1 cellular context compared by ENCODE assay signal in the genomic region with DNA sequence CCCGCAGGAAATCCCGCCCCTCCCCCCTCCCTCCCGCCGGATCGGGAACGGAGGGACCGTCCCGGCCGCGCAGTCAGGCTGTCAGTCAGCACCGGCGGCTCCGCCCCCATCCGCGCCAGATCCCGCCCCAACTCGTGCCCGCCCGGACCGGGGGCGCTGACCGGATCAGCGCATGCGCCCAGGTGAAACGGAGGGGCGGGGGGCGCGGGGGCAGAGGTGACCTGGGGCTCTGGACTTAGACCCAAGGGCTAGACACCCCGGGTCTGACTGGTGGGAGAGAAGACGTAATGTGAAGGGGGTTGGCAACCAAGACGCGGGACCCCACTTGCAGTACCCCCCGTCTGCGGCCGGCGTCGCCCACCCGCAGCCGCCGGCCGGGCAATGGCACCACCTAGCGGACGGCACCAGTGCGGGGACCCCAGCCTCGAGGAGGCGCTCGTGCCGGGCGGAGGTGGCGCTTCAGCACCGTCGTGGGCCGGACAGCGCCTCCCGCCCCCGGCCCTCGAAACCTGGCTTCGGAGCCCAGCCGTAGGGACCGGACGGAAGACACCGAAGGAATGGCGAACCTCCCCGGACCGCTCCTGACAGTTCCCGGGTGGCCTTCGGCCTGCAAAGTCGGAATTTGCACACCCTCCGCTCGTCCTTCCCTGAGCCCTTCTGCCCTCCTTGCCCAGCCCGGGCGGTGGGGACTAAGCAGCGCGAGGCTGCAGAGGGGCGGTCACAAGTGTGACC.
A peak's percentile ranks its signal among the peaks of the same experiment; 100 is the strongest.
TF ChIP-seq lines count a peak whose summit lies in the region.

A gene with protein sequence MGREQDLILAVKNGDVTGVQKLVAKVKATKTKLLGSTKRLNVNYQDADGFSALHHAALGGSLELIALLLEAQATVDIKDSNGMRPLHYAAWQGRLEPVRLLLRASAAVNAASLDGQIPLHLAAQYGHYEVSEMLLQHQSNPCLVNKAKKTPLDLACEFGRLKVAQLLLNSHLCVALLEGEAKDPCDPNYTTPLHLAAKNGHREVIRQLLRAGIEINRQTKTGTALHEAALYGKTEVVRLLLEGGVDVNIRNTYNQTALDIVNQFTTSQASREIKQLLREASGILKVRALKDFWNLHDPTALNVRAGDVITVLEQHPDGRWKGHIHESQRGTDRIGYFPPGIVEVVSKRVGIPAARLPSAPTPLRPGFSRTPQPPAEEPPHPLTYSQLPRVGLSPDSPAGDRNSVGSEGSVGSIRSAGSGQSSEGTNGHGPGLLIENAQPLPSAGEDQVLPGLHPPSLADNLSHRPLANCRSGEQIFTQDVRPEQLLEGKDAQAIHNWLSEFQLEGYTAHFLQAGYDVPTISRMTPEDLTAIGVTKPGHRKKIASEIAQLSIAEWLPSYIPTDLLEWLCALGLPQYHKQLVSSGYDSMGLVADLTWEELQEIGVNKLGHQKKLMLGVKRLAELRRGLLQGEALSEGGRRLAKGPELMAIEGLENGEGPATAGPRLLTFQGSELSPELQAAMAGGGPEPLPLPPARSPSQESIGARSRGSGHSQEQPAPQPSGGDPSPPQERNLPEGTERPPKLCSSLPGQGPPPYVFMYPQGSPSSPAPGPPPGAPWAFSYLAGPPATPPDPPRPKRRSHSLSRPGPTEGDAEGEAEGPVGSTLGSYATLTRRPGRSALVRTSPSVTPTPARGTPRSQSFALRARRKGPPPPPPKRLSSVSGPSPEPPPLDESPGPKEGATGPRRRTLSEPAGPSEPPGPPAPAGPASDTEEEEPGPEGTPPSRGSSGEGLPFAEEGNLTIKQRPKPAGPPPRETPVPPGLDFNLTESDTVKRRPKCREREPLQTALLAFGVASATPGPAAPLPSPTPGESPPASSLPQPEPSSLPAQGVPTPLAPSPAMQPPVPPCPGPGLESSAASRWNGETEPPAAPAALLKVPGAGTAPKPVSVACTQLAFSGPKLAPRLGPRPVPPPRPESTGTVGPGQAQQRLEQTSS (N-terminal part only) (minus strand): TSS at position 15 of the 732 bp plus-strand sequence. CDS start 1,733 bp downstream, outside the sequence.

TF ChIP-seq in HepG2, 621 proteins besides CTCF, POLR2A, EP300 and RAD21 (continued from another document and continues in another):
- TF ChIP-seq, protein P1, sequence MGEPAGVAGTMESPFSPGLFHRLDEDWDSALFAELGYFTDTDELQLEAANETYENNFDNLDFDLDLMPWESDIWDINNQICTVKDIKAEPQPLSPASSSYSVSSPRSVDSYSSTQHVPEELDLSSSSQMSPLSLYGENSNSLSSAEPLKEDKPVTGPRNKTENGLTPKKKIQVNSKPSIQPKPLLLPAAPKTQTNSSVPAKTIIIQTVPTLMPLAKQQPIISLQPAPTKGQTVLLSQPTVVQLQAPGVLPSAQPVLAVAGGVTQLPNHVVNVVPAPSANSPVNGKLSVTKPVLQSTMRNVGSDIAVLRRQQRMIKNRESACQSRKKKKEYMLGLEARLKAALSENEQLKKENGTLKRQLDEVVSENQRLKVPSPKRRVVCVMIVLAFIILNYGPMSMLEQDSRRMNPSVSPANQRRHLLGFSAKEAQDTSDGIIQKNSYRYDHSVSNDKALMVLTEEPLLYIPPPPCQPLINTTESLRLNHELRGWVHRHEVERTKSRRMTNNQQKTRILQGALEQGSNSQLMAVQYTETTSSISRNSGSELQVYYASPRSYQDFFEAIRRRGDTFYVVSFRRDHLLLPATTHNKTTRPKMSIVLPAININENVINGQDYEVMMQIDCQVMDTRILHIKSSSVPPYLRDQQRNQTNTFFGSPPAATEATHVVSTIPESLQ (CRISPR knock-in tag; conservative IDR thresholded peaks at IDR 0.05): peak; percentile 96; the same call in 1 of the 2 replicates
- TF ChIP-seq ZNF17 (CRISPR knock-in tag; IDR thresholded peaks at IDR 0.05): no peak
- TF ChIP-seq NCOA2 (CRISPR knock-in tag; IDR thresholded peaks at IDR 0.05): peak; percentile 54
- no peak for TF ChIP-seq ARNT (IDR thresholded peaks at IDR 0.05)
- TF ChIP-seq, protein P2, sequence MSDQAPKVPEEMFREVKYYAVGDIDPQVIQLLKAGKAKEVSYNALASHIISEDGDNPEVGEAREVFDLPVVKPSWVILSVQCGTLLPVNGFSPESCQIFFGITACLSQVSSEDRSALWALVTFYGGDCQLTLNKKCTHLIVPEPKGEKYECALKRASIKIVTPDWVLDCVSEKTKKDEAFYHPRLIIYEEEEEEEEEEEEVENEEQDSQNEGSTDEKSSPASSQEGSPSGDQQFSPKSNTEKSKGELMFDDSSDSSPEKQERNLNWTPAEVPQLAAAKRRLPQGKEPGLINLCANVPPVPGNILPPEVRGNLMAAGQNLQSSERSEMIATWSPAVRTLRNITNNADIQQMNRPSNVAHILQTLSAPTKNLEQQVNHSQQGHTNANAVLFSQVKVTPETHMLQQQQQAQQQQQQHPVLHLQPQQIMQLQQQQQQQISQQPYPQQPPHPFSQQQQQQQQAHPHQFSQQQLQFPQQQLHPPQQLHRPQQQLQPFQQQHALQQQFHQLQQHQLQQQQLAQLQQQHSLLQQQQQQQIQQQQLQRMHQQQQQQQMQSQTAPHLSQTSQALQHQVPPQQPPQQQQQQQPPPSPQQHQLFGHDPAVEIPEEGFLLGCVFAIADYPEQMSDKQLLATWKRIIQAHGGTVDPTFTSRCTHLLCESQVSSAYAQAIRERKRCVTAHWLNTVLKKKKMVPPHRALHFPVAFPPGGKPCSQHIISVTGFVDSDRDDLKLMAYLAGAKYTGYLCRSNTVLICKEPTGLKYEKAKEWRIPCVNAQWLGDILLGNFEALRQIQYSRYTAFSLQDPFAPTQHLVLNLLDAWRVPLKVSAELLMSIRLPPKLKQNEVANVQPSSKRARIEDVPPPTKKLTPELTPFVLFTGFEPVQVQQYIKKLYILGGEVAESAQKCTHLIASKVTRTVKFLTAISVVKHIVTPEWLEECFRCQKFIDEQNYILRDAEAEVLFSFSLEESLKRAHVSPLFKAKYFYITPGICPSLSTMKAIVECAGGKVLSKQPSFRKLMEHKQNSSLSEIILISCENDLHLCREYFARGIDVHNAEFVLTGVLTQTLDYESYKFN (CRISPR knock-in tag; conservative IDR thresholded peaks at IDR 0.05): peak; percentile 54
- TF ChIP-seq ZNF460 (CRISPR knock-in tag; IDR thresholded peaks at IDR 0.05; ENCODE audit: borderline replicate concordance): peak; percentile 21; the same call in 1 of the 2 replicates
- peak; percentile 38; the same call in 1 of the 2 replicates for TF ChIP-seq ZNF670 (CRISPR knock-in tag; IDR thresholded peaks at IDR 0.05; ENCODE audit: borderline replicate concordance)
- no peak for TF ChIP-seq ZNF382 (CRISPR knock-in tag; IDR thresholded peaks at IDR 0.05; ENCODE audit: borderline replicate concordance)
- TF ChIP-seq TAF1 (CRISPR knock-in tag; IDR thresholded peaks at IDR 0.05): peak; percentile 50; the same call in 1 of the 2 replicates
- TF ChIP-seq FOXP1 (IDR thresholded peaks at IDR 0.05): no peak
- TF ChIP-seq FOXP1 (CRISPR knock-in tag; IDR thresholded peaks at IDR 0.05): peak; percentile 17; the same call in 1 of the 2 replicates
- TF ChIP-seq, protein P3, sequence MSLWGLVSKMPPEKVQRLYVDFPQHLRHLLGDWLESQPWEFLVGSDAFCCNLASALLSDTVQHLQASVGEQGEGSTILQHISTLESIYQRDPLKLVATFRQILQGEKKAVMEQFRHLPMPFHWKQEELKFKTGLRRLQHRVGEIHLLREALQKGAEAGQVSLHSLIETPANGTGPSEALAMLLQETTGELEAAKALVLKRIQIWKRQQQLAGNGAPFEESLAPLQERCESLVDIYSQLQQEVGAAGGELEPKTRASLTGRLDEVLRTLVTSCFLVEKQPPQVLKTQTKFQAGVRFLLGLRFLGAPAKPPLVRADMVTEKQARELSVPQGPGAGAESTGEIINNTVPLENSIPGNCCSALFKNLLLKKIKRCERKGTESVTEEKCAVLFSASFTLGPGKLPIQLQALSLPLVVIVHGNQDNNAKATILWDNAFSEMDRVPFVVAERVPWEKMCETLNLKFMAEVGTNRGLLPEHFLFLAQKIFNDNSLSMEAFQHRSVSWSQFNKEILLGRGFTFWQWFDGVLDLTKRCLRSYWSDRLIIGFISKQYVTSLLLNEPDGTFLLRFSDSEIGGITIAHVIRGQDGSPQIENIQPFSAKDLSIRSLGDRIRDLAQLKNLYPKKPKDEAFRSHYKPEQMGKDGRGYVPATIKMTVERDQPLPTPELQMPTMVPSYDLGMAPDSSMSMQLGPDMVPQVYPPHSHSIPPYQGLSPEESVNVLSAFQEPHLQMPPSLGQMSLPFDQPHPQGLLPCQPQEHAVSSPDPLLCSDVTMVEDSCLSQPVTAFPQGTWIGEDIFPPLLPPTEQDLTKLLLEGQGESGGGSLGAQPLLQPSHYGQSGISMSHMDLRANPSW (CRISPR knock-in tag; IDR thresholded peaks at IDR 0.05; ENCODE audit: borderline replicate concordance): peak; percentile 91; the same call in 1 of the 2 replicates
- TF ChIP-seq GABPA (IDR thresholded peaks at IDR 0.05; ENCODE audit: low read depth, low read length): no peak
- peak; percentile 79 for TF ChIP-seq GABPA (CRISPR knock-in tag; IDR thresholded peaks at IDR 0.05; ENCODE audit: low read depth)
- TF ChIP-seq, protein P4, sequence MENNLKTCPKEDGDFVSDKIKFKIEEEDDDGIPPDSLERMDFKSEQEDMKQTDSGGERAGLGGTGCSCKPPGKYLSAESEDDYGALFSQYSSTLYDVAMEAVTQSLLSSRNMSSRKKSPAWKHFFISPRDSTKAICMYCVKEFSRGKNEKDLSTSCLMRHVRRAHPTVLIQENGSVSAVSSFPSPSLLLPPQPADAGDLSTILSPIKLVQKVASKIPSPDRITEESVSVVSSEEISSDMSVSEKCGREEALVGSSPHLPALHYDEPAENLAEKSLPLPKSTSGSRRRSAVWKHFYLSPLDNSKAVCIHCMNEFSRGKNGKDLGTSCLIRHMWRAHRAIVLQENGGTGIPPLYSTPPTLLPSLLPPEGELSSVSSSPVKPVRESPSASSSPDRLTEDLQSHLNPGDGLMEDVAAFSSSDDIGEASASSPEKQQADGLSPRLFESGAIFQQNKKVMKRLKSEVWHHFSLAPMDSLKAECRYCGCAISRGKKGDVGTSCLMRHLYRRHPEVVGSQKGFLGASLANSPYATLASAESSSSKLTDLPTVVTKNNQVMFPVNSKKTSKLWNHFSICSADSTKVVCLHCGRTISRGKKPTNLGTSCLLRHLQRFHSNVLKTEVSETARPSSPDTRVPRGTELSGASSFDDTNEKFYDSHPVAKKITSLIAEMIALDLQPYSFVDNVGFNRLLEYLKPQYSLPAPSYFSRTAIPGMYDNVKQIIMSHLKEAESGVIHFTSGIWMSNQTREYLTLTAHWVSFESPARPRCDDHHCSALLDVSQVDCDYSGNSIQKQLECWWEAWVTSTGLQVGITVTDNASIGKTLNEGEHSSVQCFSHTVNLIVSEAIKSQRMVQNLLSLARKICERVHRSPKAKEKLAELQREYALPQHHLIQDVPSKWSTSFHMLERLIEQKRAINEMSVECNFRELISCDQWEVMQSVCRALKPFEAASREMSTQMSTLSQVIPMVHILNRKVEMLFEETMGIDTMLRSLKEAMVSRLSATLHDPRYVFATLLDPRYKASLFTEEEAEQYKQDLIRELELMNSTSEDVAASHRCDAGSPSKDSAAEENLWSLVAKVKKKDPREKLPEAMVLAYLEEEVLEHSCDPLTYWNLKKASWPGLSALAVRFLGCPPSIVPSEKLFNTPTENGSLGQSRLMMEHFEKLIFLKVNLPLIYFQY (CRISPR knock-in tag; IDR thresholded peaks at IDR 0.05; ENCODE audit: borderline replicate concordance): peak; percentile 92
- TF ChIP-seq, protein P5, sequence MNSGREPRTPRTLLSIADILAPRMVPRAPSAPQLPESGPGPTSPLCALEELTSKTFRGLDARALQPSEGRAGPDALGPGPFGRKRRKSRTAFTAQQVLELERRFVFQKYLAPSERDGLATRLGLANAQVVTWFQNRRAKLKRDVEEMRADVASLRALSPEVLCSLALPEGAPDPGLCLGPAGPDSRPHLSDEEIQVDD (CRISPR knock-in tag; IDR thresholded peaks at IDR 0.05; ENCODE audit: borderline replicate concordance): peak; percentile 98
- TF ChIP-seq MIER2 (CRISPR knock-in tag; IDR thresholded peaks at IDR 0.05): peak; percentile 99
- TF ChIP-seq CC2D1A (CRISPR knock-in tag; IDR thresholded peaks at IDR 0.05): 0 out of 2 replicates have a peak, but pooled peaks have one; percentile 73
- peak; percentile 97 for TF ChIP-seq ZNF773 (CRISPR knock-in tag; IDR thresholded peaks at IDR 0.05; ENCODE audit: borderline replicate concordance)
- TF ChIP-seq ZNF672 (CRISPR knock-in tag; IDR thresholded peaks at IDR 0.05): 0 out of 2 replicates have a peak, but pooled peaks have one; percentile 13
- TF ChIP-seq NKX3-1 (CRISPR knock-in tag; IDR thresholded peaks at IDR 0.05): peak; percentile 81
- TF ChIP-seq TBP (CRISPR knock-in tag; IDR thresholded peaks at IDR 0.05): no peak; the same call in 1 of the 2 replicates
- TF ChIP-seq TOPORS (CRISPR knock-in tag; IDR thresholded peaks at IDR 0.05): peak; percentile 73
- TF ChIP-seq NR1H2 (CRISPR knock-in tag; IDR thresholded peaks at IDR 0.05; ENCODE audit: borderline replicate concordance, low read depth): no peak
- no peak for TF ChIP-seq SRSF4 (IDR thresholded peaks at IDR 0.05; ENCODE audit: low read depth, low read length, poor library complexity, severe bottlenecking)
- peak; percentile 98; the same call in 1 of the 2 replicates for TF ChIP-seq ZNF136 (CRISPR knock-in tag; IDR thresholded peaks at IDR 0.05; ENCODE audit: low read depth)
- TF ChIP-seq, protein P6, sequence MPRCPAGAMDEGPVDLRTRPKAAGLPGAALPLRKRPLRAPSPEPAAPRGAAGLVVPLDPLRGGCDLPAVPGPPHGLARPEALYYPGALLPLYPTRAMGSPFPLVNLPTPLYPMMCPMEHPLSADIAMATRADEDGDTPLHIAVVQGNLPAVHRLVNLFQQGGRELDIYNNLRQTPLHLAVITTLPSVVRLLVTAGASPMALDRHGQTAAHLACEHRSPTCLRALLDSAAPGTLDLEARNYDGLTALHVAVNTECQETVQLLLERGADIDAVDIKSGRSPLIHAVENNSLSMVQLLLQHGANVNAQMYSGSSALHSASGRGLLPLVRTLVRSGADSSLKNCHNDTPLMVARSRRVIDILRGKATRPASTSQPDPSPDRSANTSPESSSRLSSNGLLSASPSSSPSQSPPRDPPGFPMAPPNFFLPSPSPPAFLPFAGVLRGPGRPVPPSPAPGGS (CRISPR knock-in tag; IDR thresholded peaks at IDR 0.05): peak; percentile 98
- TF ChIP-seq DNMT1 (CRISPR knock-in tag; IDR thresholded peaks at IDR 0.05): peak; percentile 88
- TF ChIP-seq, protein P7, sequence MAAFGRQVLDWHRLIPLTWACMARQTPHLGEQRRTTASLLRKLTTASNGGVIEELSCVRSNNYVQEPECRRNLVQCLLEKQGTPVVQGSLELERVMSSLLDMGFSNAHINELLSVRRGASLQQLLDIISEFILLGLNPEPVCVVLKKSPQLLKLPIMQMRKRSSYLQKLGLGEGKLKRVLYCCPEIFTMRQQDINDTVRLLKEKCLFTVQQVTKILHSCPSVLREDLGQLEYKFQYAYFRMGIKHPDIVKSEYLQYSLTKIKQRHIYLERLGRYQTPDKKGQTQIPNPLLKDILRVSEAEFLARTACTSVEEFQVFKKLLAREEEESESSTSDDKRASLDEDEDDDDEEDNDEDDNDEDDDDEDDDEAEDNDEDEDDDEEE (CRISPR knock-in tag; IDR thresholded peaks at IDR 0.05): peak; percentile 100
- no peak for TF ChIP-seq IKZF1 (IDR thresholded peaks at IDR 0.05)
- TF ChIP-seq EED (CRISPR knock-in tag; IDR thresholded peaks at IDR 0.05): peak; percentile 98
